ENCODE assay signal across 1 cellular context in the genomic region with DNA sequence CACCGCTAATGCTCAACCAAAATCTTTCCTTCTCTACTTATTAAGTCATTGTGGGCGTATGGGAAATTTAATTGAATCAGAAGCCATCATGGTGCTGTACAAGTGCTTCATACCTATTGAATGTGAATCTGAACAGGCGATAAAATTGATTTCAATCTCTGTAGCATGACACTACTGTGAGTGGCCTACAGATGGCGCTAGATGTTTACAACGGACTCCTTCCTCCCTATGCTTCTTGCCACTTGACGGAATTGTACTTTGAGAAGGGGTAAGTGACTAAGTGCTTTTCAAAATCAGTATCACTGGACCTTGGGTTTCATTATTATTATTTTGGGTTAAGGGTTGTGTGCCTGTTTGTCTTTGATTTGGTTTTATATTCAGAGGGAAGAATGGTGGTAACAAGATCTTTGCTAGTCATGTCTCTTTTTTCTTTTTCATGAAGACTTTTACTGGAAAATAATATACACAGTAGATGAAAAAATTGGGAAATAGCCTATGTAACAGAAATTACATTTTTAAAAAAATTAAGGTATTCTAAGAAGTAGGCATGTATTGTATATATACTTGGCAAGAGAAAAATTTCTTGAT.
TF ChIP-seq lines count a peak whose summit lies in the region.

No MANE protein-coding gene starts in this region.

TF ChIP-seq in HepG2, 621 proteins besides CTCF, POLR2A, EP300 and RAD21 (continued from another document):
- TF ChIP-seq, protein P1, sequence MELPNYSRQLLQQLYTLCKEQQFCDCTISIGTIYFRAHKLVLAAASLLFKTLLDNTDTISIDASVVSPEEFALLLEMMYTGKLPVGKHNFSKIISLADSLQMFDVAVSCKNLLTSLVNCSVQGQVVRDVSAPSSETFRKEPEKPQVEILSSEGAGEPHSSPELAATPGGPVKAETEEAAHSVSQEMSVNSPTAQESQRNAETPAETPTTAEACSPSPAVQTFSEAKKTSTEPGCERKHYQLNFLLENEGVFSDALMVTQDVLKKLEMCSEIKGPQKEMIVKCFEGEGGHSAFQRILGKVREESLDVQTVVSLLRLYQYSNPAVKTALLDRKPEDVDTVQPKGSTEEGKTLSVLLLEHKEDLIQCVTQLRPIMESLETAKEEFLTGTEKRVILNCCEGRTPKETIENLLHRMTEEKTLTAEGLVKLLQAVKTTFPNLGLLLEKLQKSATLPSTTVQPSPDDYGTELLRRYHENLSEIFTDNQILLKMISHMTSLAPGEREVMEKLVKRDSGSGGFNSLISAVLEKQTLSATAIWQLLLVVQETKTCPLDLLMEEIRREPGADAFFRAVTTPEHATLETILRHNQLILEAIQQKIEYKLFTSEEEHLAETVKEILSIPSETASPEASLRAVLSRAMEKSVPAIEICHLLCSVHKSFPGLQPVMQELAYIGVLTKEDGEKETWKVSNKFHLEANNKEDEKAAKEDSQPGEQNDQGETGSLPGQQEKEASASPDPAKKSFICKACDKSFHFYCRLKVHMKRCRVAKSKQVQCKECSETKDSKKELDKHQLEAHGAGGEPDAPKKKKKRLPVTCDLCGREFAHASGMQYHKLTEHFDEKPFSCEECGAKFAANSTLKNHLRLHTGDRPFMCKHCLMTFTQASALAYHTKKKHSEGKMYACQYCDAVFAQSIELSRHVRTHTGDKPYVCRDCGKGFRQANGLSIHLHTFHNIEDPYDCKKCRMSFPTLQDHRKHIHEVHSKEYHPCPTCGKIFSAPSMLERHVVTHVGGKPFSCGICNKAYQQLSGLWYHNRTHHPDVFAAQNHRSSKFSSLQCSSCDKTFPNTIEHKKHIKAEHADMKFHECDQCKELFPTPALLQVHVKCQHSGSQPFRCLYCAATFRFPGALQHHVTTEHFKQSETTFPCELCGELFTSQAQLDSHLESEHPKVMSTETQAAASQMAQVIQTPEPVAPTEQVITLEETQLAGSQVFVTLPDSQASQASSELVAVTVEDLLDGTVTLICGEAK (IDR thresholded peaks at IDR 0.05) = no peak
- TF ChIP-seq, protein P1 (CRISPR knock-in tag; IDR thresholded peaks at IDR 0.05) = no peak
- TF ChIP-seq FOXK1 (CRISPR knock-in tag; IDR thresholded peaks at IDR 0.05; ENCODE audit: borderline replicate concordance, low read depth) (peak; percentile 53; the same call in 1 of the 2 replicates), STAG1 (CRISPR knock-in tag; IDR thresholded peaks at IDR 0.05) (peak; percentile 80), TAF15 (IDR thresholded peaks at IDR 0.05; ENCODE audit: low read depth, low read length, poor library complexity, severe bottlenecking) (no peak), FOXJ3 (CRISPR knock-in tag; IDR thresholded peaks at IDR 0.05; ENCODE audit: borderline replicate concordance) (no peak), ATF7-NPFF (CRISPR knock-in tag; IDR thresholded peaks at IDR 0.05; ENCODE audit: low read depth) (no peak), FOXA3 (CRISPR knock-in tag; IDR thresholded peaks at IDR 0.05) (peak; percentile 72), ZNF335 (CRISPR knock-in tag; IDR thresholded peaks at IDR 0.05) (no peak), CAMTA2 (CRISPR knock-in tag; IDR thresholded peaks at IDR 0.05; ENCODE audit: borderline replicate concordance) (no peak), FOXA1 (IDR thresholded peaks at IDR 0.05) (no peak), FOXA1 (CRISPR knock-in tag; IDR thresholded peaks at IDR 0.05) (peak; percentile 76), FOXO1 (CRISPR knock-in tag; IDR thresholded peaks at IDR 0.05) (peak; percentile 44; the same call in 1 of the 2 replicates), SMC3 (IDR thresholded peaks at IDR 0.05; ENCODE audit: low read length) (peak; percentile 89), TBX2 (CRISPR knock-in tag; IDR thresholded peaks at IDR 0.05; ENCODE audit: borderline replicate concordance) (no peak), GZF1 (CRISPR knock-in tag; IDR thresholded peaks at IDR 0.05) (no peak), ATRX (CRISPR knock-in tag; IDR thresholded peaks at IDR 0.05; ENCODE audit: borderline replicate concordance) (no peak), ARID2 (CRISPR knock-in tag; IDR thresholded peaks at IDR 0.05; ENCODE audit: borderline replicate concordance) (no peak), KMT2A (CRISPR knock-in tag; IDR thresholded peaks at IDR 0.05) (no peak), MIER3 (CRISPR knock-in tag; IDR thresholded peaks at IDR 0.05; ENCODE audit: borderline replicate concordance) (no peak), SIX4 (CRISPR knock-in tag; IDR thresholded peaks at IDR 0.05) (0 out of 2 replicates have a peak, but pooled peaks have one; percentile 18)
- TF ChIP-seq, protein P2, sequence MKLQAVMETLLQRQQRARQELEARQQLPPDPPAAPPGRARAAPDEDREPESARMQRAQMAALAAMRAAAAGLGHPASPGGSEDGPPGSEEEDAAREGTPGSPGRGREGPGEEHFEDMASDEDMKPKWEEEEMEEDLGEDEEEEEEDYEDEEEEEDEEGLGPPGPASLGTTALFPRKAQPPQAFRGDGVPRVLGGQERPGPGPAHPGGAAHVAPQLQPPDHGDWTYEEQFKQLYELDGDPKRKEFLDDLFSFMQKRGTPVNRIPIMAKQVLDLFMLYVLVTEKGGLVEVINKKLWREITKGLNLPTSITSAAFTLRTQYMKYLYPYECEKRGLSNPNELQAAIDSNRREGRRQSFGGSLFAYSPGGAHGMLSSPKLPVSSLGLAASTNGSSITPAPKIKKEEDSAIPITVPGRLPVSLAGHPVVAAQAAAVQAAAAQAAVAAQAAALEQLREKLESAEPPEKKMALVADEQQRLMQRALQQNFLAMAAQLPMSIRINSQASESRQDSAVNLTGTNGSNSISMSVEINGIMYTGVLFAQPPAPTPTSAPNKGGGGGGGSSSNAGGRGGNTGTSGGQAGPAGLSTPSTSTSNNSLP (IDR thresholded peaks at IDR 0.05; ENCODE audit: low read depth, low read length) = peak; percentile 64; the same call in 1 of the 2 replicates
